Comparison of ENCODE assay signal across 11 cellular contexts in genomic region chr15:67307889-67308597, GRCh38.
"Had no signal": no experiment of that assay in that cellular context is flagged by ENCODE, and none has a peak within 500 bp of the region (broad histone marks: within the 10 kb centered on the region; RNA-seq: fewer than 3 reads in every experiment).

No MANE protein-coding gene starts in this region.

- H3K4me3 ChIP-seq: gastrocnemius medialis, left ventricle myocardium inferior, skin epidermis, thyroid gland, vagina had no signal

- ATAC-seq: gastrocnemius medialis had no signal

- H3K9me3 ChIP-seq: gastrocnemius medialis, left ventricle myocardium inferior, thyroid gland, vagina had no signal

- H3K36me3 ChIP-seq: gastrocnemius medialis, left ventricle myocardium inferior, thyroid gland, vagina had no signal

- H3K27ac ChIP-seq: gastrocnemius medialis, left ventricle myocardium inferior, skin epidermis, thyroid gland, vagina had no signal

- DNase-seq: activated CD4-positive, alpha-beta T cell treated with anti-CD3 and anti-CD28 coated beads, Interleukin-2, amount 50 U/mL, for 1 hour; activated CD4-positive, CD25-positive, alpha-beta regulatory T cell; activated naive CD4-positive, alpha-beta T cell treated with anti-CD3 and anti-CD28 coated beads for 36 hours; activated T-cell treated with anti-CD3 and anti-CD28 coated beads for 4 hours; gastrocnemius medialis; left ventricle myocardium inferior; mesendoderm; retina; thyroid gland had no signal

- H3K27me3 ChIP-seq: gastrocnemius medialis, thyroid gland, vagina had no signal

- H3K4me1 ChIP-seq: gastrocnemius medialis, left ventricle myocardium inferior, thyroid gland, vagina had no signal
